Comparison of ENCODE assay signal across 1 cellular context in the genomic region with DNA sequence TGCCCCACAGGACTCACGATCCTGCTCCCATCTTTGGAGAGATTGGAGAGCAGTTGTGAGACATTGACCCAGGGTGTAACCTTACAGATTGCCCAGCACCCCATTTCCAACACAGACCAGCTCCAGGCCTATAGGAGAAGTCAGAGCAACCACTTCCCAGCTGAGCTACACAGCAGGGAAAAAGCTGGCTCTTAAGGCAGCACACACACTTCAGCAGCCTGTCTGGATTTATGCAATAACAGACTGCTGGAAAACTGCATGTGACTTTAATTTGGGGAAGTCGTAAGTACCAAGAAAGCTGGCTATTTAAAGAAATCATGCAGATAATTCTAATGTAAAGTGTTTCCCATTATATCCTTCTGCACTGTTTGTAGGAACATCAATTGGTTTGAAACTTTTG.
TF ChIP-seq lines count a peak whose summit lies in the region.

No MANE protein-coding gene starts in this region.

TF ChIP-seq in GM23338, 12 proteins besides CTCF, POLR2A, EP300 and RAD21 (continued from another document):
- TF ChIP-seq, protein P1, sequence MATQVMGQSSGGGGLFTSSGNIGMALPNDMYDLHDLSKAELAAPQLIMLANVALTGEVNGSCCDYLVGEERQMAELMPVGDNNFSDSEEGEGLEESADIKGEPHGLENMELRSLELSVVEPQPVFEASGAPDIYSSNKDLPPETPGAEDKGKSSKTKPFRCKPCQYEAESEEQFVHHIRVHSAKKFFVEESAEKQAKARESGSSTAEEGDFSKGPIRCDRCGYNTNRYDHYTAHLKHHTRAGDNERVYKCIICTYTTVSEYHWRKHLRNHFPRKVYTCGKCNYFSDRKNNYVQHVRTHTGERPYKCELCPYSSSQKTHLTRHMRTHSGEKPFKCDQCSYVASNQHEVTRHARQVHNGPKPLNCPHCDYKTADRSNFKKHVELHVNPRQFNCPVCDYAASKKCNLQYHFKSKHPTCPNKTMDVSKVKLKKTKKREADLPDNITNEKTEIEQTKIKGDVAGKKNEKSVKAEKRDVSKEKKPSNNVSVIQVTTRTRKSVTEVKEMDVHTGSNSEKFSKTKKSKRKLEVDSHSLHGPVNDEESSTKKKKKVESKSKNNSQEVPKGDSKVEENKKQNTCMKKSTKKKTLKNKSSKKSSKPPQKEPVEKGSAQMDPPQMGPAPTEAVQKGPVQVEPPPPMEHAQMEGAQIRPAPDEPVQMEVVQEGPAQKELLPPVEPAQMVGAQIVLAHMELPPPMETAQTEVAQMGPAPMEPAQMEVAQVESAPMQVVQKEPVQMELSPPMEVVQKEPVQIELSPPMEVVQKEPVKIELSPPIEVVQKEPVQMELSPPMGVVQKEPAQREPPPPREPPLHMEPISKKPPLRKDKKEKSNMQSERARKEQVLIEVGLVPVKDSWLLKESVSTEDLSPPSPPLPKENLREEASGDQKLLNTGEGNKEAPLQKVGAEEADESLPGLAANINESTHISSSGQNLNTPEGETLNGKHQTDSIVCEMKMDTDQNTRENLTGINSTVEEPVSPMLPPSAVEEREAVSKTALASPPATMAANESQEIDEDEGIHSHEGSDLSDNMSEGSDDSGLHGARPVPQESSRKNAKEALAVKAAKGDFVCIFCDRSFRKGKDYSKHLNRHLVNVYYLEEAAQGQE (IDR thresholded peaks at IDR 0.05; ENCODE audit: unreplicated experiment): no peak
- TF ChIP-seq POLR2AphosphoS5 (IDR thresholded peaks at IDR 0.05; ENCODE audit: low read depth) (no peak), STAT1 (IDR thresholded peaks at IDR 0.05; ENCODE audit: unreplicated experiment) (no peak), JUNB (IDR thresholded peaks at IDR 0.05; ENCODE audit: unreplicated experiment) (no peak), ZNF114 (CRISPR knock-in tag; IDR thresholded peaks at IDR 0.05) (no peak), ZNF331 (CRISPR knock-in tag; IDR thresholded peaks at IDR 0.05; ENCODE audit: low read depth) (no peak), EZH2phosphoT487 (IDR thresholded peaks at IDR 0.05; ENCODE audit: unreplicated experiment) (no peak), NANOG (IDR thresholded peaks at IDR 0.05; ENCODE audit: borderline replicate concordance) (no peak), EZH2 (IDR thresholded peaks at IDR 0.05; ENCODE audit: low read depth, unreplicated experiment) (no peak)
- TF ChIP-seq, protein P2, sequence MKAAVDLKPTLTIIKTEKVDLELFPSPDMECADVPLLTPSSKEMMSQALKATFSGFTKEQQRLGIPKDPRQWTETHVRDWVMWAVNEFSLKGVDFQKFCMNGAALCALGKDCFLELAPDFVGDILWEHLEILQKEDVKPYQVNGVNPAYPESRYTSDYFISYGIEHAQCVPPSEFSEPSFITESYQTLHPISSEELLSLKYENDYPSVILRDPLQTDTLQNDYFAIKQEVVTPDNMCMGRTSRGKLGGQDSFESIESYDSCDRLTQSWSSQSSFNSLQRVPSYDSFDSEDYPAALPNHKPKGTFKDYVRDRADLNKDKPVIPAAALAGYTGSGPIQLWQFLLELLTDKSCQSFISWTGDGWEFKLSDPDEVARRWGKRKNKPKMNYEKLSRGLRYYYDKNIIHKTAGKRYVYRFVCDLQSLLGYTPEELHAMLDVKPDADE (IDR thresholded peaks at IDR 0.05): no peak
- TF ChIP-seq, protein P3, sequence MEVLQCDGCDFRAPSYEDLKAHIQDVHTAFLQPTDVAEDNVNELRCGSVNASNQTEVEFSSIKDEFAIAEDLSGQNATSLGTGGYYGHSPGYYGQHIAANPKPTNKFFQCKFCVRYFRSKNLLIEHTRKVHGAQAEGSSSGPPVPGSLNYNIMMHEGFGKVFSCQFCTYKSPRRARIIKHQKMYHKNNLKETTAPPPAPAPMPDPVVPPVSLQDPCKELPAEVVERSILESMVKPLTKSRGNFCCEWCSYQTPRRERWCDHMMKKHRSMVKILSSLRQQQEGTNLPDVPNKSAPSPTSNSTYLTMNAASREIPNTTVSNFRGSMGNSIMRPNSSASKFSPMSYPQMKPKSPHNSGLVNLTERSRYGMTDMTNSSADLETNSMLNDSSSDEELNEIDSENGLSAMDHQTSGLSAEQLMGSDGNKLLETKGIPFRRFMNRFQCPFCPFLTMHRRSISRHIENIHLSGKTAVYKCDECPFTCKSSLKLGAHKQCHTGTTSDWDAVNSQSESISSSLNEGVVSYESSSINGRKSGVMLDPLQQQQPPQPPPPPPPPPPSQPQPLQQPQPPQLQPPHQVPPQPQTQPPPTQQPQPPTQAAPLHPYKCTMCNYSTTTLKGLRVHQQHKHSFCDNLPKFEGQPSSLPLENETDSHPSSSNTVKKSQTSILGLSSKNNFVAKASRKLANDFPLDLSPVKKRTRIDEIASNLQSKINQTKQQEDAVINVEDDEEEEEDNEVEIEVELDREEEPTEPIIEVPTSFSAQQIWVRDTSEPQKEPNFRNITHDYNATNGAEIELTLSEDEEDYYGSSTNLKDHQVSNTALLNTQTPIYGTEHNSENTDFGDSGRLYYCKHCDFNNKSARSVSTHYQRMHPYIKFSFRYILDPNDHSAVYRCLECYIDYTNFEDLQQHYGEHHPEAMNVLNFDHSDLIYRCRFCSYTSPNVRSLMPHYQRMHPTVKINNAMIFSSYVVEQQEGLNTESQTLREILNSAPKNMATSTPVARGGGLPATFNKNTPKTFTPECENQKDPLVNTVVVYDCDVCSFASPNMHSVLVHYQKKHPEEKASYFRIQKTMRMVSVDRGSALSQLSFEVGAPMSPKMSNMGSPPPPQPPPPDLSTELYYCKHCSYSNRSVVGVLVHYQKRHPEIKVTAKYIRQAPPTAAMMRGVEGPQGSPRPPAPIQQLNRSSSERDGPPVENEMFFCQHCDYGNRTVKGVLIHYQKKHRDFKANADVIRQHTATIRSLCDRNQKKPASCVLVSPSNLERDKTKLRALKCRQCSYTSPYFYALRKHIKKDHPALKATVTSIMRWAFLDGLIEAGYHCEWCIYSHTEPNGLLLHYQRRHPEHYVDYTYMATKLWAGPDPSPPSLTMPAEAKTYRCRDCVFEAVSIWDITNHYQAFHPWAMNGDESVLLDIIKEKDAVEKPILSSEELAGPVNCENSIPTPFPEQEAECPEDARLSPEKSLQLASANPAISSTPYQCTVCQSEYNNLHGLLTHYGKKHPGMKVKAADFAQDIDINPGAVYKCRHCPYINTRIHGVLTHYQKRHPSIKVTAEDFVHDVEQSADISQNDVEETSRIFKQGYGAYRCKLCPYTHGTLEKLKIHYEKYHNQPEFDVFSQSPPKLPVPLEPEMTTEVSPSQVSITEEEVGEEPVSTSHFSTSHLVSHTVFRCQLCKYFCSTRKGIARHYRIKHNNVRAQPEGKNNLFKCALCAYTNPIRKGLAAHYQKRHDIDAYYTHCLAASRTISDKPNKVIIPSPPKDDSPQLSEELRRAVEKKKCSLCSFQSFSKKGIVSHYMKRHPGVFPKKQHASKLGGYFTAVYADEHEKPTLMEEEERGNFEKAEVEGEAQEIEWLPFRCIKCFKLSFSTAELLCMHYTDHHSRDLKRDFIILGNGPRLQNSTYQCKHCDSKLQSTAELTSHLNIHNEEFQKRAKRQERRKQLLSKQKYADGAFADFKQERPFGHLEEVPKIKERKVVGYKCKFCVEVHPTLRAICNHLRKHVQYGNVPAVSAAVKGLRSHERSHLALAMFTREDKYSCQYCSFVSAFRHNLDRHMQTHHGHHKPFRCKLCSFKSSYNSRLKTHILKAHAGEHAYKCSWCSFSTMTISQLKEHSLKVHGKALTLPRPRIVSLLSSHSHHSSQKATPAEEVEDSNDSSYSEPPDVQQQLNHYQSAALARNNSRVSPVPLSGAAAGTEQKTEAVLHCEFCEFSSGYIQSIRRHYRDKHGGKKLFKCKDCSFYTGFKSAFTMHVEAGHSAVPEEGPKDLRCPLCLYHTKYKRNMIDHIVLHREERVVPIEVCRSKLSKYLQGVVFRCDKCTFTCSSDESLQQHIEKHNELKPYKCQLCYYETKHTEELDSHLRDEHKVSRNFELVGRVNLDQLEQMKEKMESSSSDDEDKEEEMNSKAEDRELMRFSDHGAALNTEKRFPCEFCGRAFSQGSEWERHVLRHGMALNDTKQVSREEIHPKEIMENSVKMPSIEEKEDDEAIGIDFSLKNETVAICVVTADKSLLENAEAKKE (CRISPR knock-in tag; IDR thresholded peaks at IDR 0.05): no peak
